ENCODE assay signal across 1 cellular context in genomic region chr5:3124410-3124809, GRCh38.
A peak's percentile ranks its signal among the peaks of the same experiment; 100 is the strongest.
TF ChIP-seq lines count a peak whose summit lies in the region.

No MANE protein-coding gene starts in this region.

TF ChIP-seq in WTC11, 78 proteins besides CTCF, POLR2A, EP300 and RAD21 (continued from another document):
- TF ChIP-seq PRDM15 (CRISPR knock-in tag; IDR thresholded peaks at IDR 0.05) (no peak), ZNF121 (CRISPR knock-in tag; IDR thresholded peaks at IDR 0.05) (0 out of 2 replicates have a peak, but pooled peaks have one; percentile 2), E2F4 (CRISPR knock-in tag; IDR thresholded peaks at IDR 0.05; ENCODE audit: borderline replicate concordance, low read depth) (no peak), CREB1 (CRISPR knock-in tag; IDR thresholded peaks at IDR 0.05) (no peak), FOXJ3 (CRISPR knock-in tag; IDR thresholded peaks at IDR 0.05; ENCODE audit: borderline replicate concordance) (no peak), IRF1 (CRISPR knock-in tag; IDR thresholded peaks at IDR 0.05) (no peak), GRHL2 (CRISPR knock-in tag; IDR thresholded peaks at IDR 0.05; ENCODE audit: insufficient replicate concordance, severe bottlenecking) (no peak)
